ENCODE assay signal across 1 cellular context in the genomic region with DNA sequence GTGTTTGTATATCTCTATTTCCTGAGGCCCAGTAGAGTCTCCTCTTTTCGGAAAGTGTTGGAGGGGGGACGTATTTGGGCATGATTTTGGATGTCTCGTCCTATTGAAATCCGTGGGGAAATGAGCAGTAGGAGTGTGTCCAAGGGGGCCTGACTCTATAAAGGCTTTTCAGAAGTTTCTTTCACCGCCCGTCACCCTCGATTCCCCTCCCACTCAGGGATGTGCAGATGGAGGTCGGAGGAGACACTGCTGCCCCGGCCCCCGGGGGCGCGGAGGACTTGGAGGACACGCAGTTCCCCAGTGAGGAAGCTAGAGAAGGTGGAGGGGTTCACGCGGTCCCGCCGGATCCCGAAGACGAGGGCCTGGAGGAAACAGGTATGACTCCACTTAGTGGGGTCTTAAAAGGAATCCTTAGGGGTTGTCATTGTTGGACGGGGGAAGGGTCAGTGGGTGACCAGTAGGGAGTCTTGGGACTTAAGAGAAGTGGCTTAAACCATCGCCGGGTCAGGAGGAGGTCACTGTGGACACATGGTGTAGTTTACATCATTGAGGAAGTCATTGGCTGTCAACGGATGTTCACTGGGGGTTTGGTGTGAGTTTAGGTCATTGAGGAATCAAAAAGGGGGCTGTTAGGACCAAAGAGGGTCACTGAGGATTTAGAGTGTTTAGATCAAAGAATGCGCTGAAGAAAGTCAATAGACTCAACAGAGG.
TF ChIP-seq lines count a peak whose summit lies in the region.

No MANE protein-coding gene starts in this region.

TF ChIP-seq in H1, 55 proteins besides CTCF, POLR2A, EP300 and RAD21:
- TF ChIP-seq PHF8 (conservative IDR thresholded peaks at IDR 0.05; ENCODE audit: low read depth, low read length), result peak; percentile 52; the same call in 1 of the 2 replicates
- TF ChIP-seq RBBP5 (IDR thresholded peaks at IDR 0.05; ENCODE audit: borderline replicate concordance, low read depth, low read length), result no peak
- peak in 1 of 2 experiments; percentile 51; a peak in 1 of 4 replicates for TF ChIP-seq SIN3A (conservative IDR thresholded peaks at IDR 0.05 in 1 of 2, IDR thresholded peaks at IDR 0.05 in 1 of 2; ENCODE audit: low read depth in 1 of 2, low read length in 2 of 2)
- peak; percentile 47 for TF ChIP-seq SAP30 (IDR thresholded peaks at IDR 0.05; ENCODE audit: insufficient read depth, insufficient replicate concordance, low read length)
- no peak for TF ChIP-seq NRF1 (IDR thresholded peaks at IDR 0.05; ENCODE audit: low read depth, low read length)
